14 cellular contexts compared by ENCODE assay signal in genomic region chr3:196511656-196512425, GRCh38. TPM values are rescaled to one million over a fixed set of nuclear protein-coding genes. Genes with fewer than 3 reads are reported as not detected.
DNase-seq lines count a peak whose midpoint lies in the region; ATAC-seq and TF ChIP-seq lines count a peak whose summit lies in the region.
"Not testable (repeated sequence)": the region's sequence is repeated elsewhere in the genome, so short reads cannot be mapped to it uniquely, and the experiment has no call there.
"Had no signal": no experiment of that assay in that cellular context is flagged by ENCODE, and none has a peak within 500 bp of the region (broad histone marks: within the 10 kb centered on the region; RNA-seq: fewer than 3 reads in every experiment).

No MANE protein-coding gene starts in this region.

- not testable (repeated sequence) for H3K36me3 Mint-ChIP-seq in T-helper 2 cell treated with Interferon-gamma antibody and Interleukin-4, amounts not matched to agents 5 μg/mL and 100 μg/mL, for 36 hours (ENCODE audit: low read depth); activated CD4-positive, alpha-beta T cell treated with anti-CD3 and anti-CD28 coated beads, Interleukin-2, amount 10 ng/mL, durations not matched to agents 24 days and 14 days (ENCODE audit: low read depth); activated naive CD8-positive, alpha-beta T cell treated with anti-CD3 and anti-CD28 coated beads, Interleukin-2, amount 50 U/mL, for 24 hours (ENCODE audit: low read depth)

- DNase-seq in GF-D8 (lab: John Stamatoyannopoulos, UW), result peak; percentile 50
- DNase-seq in T-helper 2 cell treated with Interferon-gamma antibody and Interleukin-4, amounts not matched to agents 5 μg/mL and 100 μg/mL, for 36 hours (ENCODE audit: low spot score), result peak; percentile 18
- DNase-seq in activated CD4-positive, alpha-beta T cell treated with anti-CD3 and anti-CD28 coated beads, Interleukin-2, amount 10 ng/mL, durations not matched to agents 24 days and 14 days; activated naive CD8-positive, alpha-beta T cell treated with anti-CD3 and anti-CD28 coated beads, Interleukin-2, amount 50 U/mL, for 24 hours; vagina (ENCODE audit: extremely low spot score in 2 of 2): not testable (repeated sequence)
- DNase-seq in epithelial cell of esophagus (ENCODE audit: low read depth), result peak; percentile 69
- peak; percentile 61 to 69 for DNase-seq in foreskin keratinocyte

- H2AFZ ChIP-seq in KMS-11 (ENCODE audit: low read depth), result not testable (repeated sequence)

- not testable (repeated sequence) for H4K20me1 ChIP-seq in KMS-11 (ENCODE audit: insufficient read depth)

- not testable (repeated sequence) for ATAC-seq in activated naive CD8-positive, alpha-beta T cell treated with anti-CD3 and anti-CD28 coated beads, Interleukin-2, amount 50 U/mL, for 24 hours; foreskin keratinocyte

- not testable (repeated sequence) for H3K9ac ChIP-seq in KMS-11

- not testable (repeated sequence) for H3K27me3 ChIP-seq in KMS-11 (ENCODE audit: insufficient read depth, low read depth); foreskin keratinocyte; vagina

- peaks cover 11% of the 10 kb centered on the region for H3K4me1 Mint-ChIP-seq in T-helper 2 cell treated with Interferon-gamma antibody and Interleukin-4, amounts not matched to agents 5 μg/mL and 100 μg/mL, for 36 hours (ENCODE audit: low read depth)
- not testable (repeated sequence) for H3K4me1 Mint-ChIP-seq in activated CD4-positive, alpha-beta T cell treated with anti-CD3 and anti-CD28 coated beads, Interleukin-2, amount 10 ng/mL, durations not matched to agents 24 days and 14 days; activated naive CD8-positive, alpha-beta T cell treated with anti-CD3 and anti-CD28 coated beads, Interleukin-2, amount 50 U/mL, for 24 hours

- H3K4me1 ChIP-seq in KMS-11 (ENCODE audit: low read depth, poor library complexity, severe bottlenecking), result peaks cover 24% of the 10 kb centered on the region
- H3K4me1 ChIP-seq in foreskin keratinocyte, vagina: not testable (repeated sequence)

- peak overlapping the region; percentile 49 for H3K27ac Mint-ChIP-seq in T-helper 2 cell treated with Interferon-gamma antibody and Interleukin-4, amounts not matched to agents 5 μg/mL and 100 μg/mL, for 36 hours
- H3K27ac Mint-ChIP-seq in activated CD4-positive, alpha-beta T cell treated with anti-CD3 and anti-CD28 coated beads, Interleukin-2, amount 10 ng/mL, durations not matched to agents 24 days and 14 days, result peak overlapping the region; percentile 62
- H3K27ac Mint-ChIP-seq in activated naive CD8-positive, alpha-beta T cell treated with anti-CD3 and anti-CD28 coated beads, Interleukin-2, amount 50 U/mL, for 24 hours, result peak overlapping the region; percentile 20

- not testable (repeated sequence) for H3K27ac ChIP-seq in KMS-11, foreskin keratinocyte
- peak overlapping the region; percentile 53 for H3K27ac ChIP-seq in vagina

- H3K9me3 Mint-ChIP-seq in T-helper 2 cell treated with Interferon-gamma antibody and Interleukin-4, amounts not matched to agents 5 μg/mL and 100 μg/mL, for 36 hours, result peaks cover 30% of the 10 kb centered on the region
- H3K9me3 Mint-ChIP-seq in activated CD4-positive, alpha-beta T cell treated with anti-CD3 and anti-CD28 coated beads, Interleukin-2, amount 10 ng/mL, durations not matched to agents 24 days and 14 days, result peaks cover 24% of the 10 kb centered on the region
- peaks cover 11% of the 10 kb centered on the region for H3K9me3 Mint-ChIP-seq in activated naive CD8-positive, alpha-beta T cell treated with anti-CD3 and anti-CD28 coated beads, Interleukin-2, amount 50 U/mL, for 24 hours

- TF ChIP-seq POLR2A in vagina (IDR thresholded peaks at IDR 0.05), result not testable (repeated sequence)

- H3K27me3 Mint-ChIP-seq in T-helper 2 cell treated with Interferon-gamma antibody and Interleukin-4, amounts not matched to agents 5 μg/mL and 100 μg/mL, for 36 hours (ENCODE audit: low read depth); activated naive CD8-positive, alpha-beta T cell treated with anti-CD3 and anti-CD28 coated beads, Interleukin-2, amount 50 U/mL, for 24 hours: not testable (repeated sequence)
- peaks cover 13% of the 10 kb centered on the region for H3K27me3 Mint-ChIP-seq in activated CD4-positive, alpha-beta T cell treated with anti-CD3 and anti-CD28 coated beads, Interleukin-2, amount 10 ng/mL, durations not matched to agents 24 days and 14 days

- peak overlapping the region; percentile 31 for H3K4me2 ChIP-seq in KMS-11

- not testable (repeated sequence) for H3K36me3 ChIP-seq in KMS-11 (ENCODE audit: insufficient read depth); vagina

- H3K79me2 ChIP-seq in KMS-11 (ENCODE audit: insufficient read depth, low read depth), result not testable (repeated sequence)

- H3K4me3 Mint-ChIP-seq in T-helper 2 cell treated with Interferon-gamma antibody and Interleukin-4, amounts not matched to agents 5 μg/mL and 100 μg/mL, for 36 hours, result peak overlapping the region; percentile 10
- H3K4me3 Mint-ChIP-seq in activated CD4-positive, alpha-beta T cell treated with anti-CD3 and anti-CD28 coated beads, Interleukin-2, amount 10 ng/mL, durations not matched to agents 24 days and 14 days; activated naive CD8-positive, alpha-beta T cell treated with anti-CD3 and anti-CD28 coated beads, Interleukin-2, amount 50 U/mL, for 24 hours: not testable (repeated sequence)

- H3K4me3 ChIP-seq in KMS-11 (IDR thresholded peaks at IDR 0.05; ENCODE audit: insufficient read depth, low read depth, low read length); epithelial cell of esophagus (ENCODE audit: low read length); vagina: not testable (repeated sequence)

- H3K9me3 ChIP-seq in vagina, result not testable (repeated sequence)

- intact Hi-C loops in activated CD4-positive, alpha-beta T cell treated with anti-CD3 and anti-CD28 coated beads, Interleukin-2, amount 10 ng/mL, durations not matched to agents 24 days and 14 days (cut with micrococcal nuclease); vagina (cut with DNase I): not testable (repeated sequence)

- not testable (repeated sequence) for TF ChIP-seq CTCF in KMS-11 (conservative IDR thresholded peaks at IDR 0.05; ENCODE audit: low read depth, low read length); epithelial cell of esophagus (IDR thresholded peaks at IDR 0.05; ENCODE audit: insufficient read depth, low read depth, low read length, missing control alignments); foreskin keratinocyte (conservative IDR thresholded peaks at IDR 0.05); vagina (IDR thresholded peaks at IDR 0.05)

RNA-seq across cellular contexts. Expression of gene SMCO1, which starts 3.3 kb away (rescaled TPM):
- not detected in 2 replicates for total RNA-seq in activated CD4-positive, alpha-beta T cell treated with anti-CD3 and anti-CD28 coated beads, Interleukin-2, amount 10 ng/mL, durations not matched to agents 24 days and 14 days
- not detected in 2 replicates for total RNA-seq in foreskin keratinocyte
- polyA plus RNA-seq in foreskin keratinocyte, result not detected in 2 replicates
- not detected for total RNA-seq in vagina
- total RNA-seq: CD4-positive, alpha-beta T cell; Daoy; G401; HFFc6; MCF 10A had no signal
- polyA plus RNA-seq: AG04450 had no signal

RNA-seq across cellular contexts. Expression of gene RNF168, which starts 8.3 kb away (rescaled TPM):
- 32.8 and 33.3 TPM in 2 replicates for total RNA-seq in activated CD4-positive, alpha-beta T cell treated with anti-CD3 and anti-CD28 coated beads, Interleukin-2, amount 10 ng/mL, durations not matched to agents 24 days and 14 days
- 18.0 and 21.3 TPM in 2 replicates for total RNA-seq in foreskin keratinocyte
- polyA plus RNA-seq in foreskin keratinocyte, result 4.4 and 5.5 TPM in 2 replicates
- 26.0 TPM for total RNA-seq in vagina

RNA-seq across cellular contexts. Expression of gene WDR53, which starts 56.5 kb away (rescaled TPM):
- total RNA-seq in activated CD4-positive, alpha-beta T cell treated with anti-CD3 and anti-CD28 coated beads, Interleukin-2, amount 10 ng/mL, durations not matched to agents 24 days and 14 days, result 18.4 and 24.5 TPM in 2 replicates
- total RNA-seq in foreskin keratinocyte (13.5 and 16.5 TPM in 2 replicates), vagina (13.5 TPM)
- 12.3 and 17.4 TPM in 2 replicates for polyA plus RNA-seq in foreskin keratinocyte

RNA-seq across cellular contexts. Expression of gene FBXO45, which starts 56.6 kb away (rescaled TPM):
- 25.5 and 25.9 TPM in 2 replicates for total RNA-seq in activated CD4-positive, alpha-beta T cell treated with anti-CD3 and anti-CD28 coated beads, Interleukin-2, amount 10 ng/mL, durations not matched to agents 24 days and 14 days
- total RNA-seq in foreskin keratinocyte (17.9 and 19.7 TPM in 2 replicates), vagina (6.6 TPM)
- 7.1 and 8.9 TPM in 2 replicates for polyA plus RNA-seq in foreskin keratinocyte
